Comparison of ENCODE assay signal across 18 cellular contexts in genomic region chr15:81887913-81888312, GRCh38.
DNase-seq lines count a peak whose midpoint lies in the region; ATAC-seq and TF ChIP-seq lines count a peak whose summit lies in the region.
"Had no signal": no experiment of that assay in that cellular context is flagged by ENCODE, and none has a peak within 500 bp of the region (broad histone marks: within the 10 kb centered on the region; RNA-seq: fewer than 3 reads in every experiment).

No MANE protein-coding gene starts in this region.

- H3K27ac Mint-ChIP-seq in type B pancreatic cell = no peak overlapping the region
- H3K27ac Mint-ChIP-seq: CD14-positive monocyte; stimulated activated memory B cell treated with anti-CD40 and anti-IgM and Interleukin-4, amounts not matched to agents 10 μg/mL and 1 μg/mL and 100 μg/mL, for 72 hours had no signal

- peaks cover 16% of the 10 kb centered on the region for H3K4me1 Mint-ChIP-seq in type B pancreatic cell (ENCODE audit: unreplicated experiment)
- H3K4me1 Mint-ChIP-seq: CD14-positive monocyte; stimulated activated memory B cell treated with anti-CD40 and anti-IgM and Interleukin-4, amounts not matched to agents 10 μg/mL and 1 μg/mL and 100 μg/mL, for 72 hours had no signal

- H3K4me3 ChIP-seq in fibroblast of the aortic adventitia (ENCODE audit: low read depth, low read length) = no peak overlapping the region
- H3K4me3 ChIP-seq: adrenal gland, SK-N-MC had no signal

- no peak for ATAC-seq in HG03159 (IDR thresholded peaks at IDR 0.05; ENCODE audit: unreplicated experiment)
- ATAC-seq: stimulated activated memory B cell treated with anti-CD40 and anti-IgM and Interleukin-4, amounts not matched to agents 10 μg/mL and 1 μg/mL and 100 μg/mL, for 72 hours had no signal

- H3K27me3 Mint-ChIP-seq in type B pancreatic cell = no peaks in the 10 kb centered on the region
- H3K27me3 Mint-ChIP-seq: stimulated activated memory B cell treated with anti-CD40 and anti-IgM and Interleukin-4, amounts not matched to agents 10 μg/mL and 1 μg/mL and 100 μg/mL, for 72 hours had no signal

- no peak for TF ChIP-seq CTCF in fibroblast of the aortic adventitia (IDR thresholded peaks at IDR 0.05; ENCODE audit: insufficient read depth, low read length)
- no peak for TF ChIP-seq CTCF in type B pancreatic cell (conservative IDR thresholded peaks at IDR 0.05)

- H3K4me3 Mint-ChIP-seq in type B pancreatic cell = no peak overlapping the region
- H3K4me3 Mint-ChIP-seq: CD14-positive monocyte; stimulated activated memory B cell treated with anti-CD40 and anti-IgM and Interleukin-4, amounts not matched to agents 10 μg/mL and 1 μg/mL and 100 μg/mL, for 72 hours had no signal

- no peaks in the 10 kb centered on the region for H3K36me3 Mint-ChIP-seq in type B pancreatic cell
- H3K36me3 Mint-ChIP-seq: CD14-positive monocyte; stimulated activated memory B cell treated with anti-CD40 and anti-IgM and Interleukin-4, amounts not matched to agents 10 μg/mL and 1 μg/mL and 100 μg/mL, for 72 hours had no signal

- H3K9me3 Mint-ChIP-seq in type B pancreatic cell = peaks cover 10% of the 10 kb centered on the region

- DNase-seq in GM04504 (ENCODE audit: low read depth) (peak; percentile 33), amniotic epithelial cell (ENCODE audit: low read depth) (peak; percentile 2), fibroblast of the aortic adventitia (ENCODE audit: low read depth) (peak; percentile 23), stromal cell of bone marrow (ENCODE audit: low read depth) (peak; percentile 85), NCI-H2196 (lab: John Stamatoyannopoulos, UW; ENCODE audit: unreplicated experiment) (no peak), NOMO-1 treated with DMSO at 0.1 percent for 48 hours (lab: John Stamatoyannopoulos, UW; ENCODE audit: unreplicated experiment) (no peak), type B pancreatic cell (ENCODE audit: extremely low spot score, unreplicated experiment) (no peak)
- DNase-seq: activated CD4-positive, CD25-positive, alpha-beta regulatory T cell; activated T-cell treated with anti-CD3 and anti-CD28 coated beads for 4 hours; GDM1; NCI-H1417 treated with DMSO at 0.1 percent for 48 hours; NCI-H748 treated with DMSO at 0.1 percent for 48 hours; stimulated activated CD4-positive, alpha-beta T cell treated with anti-CD3 and anti-CD28 coated beads, Interleukin-2, amount 100 ng/mL, for 48 hours had no signal

Comparison
In these comparisons a context has a peak if more than half of its experiments do, and no peak if none do; other contexts are left out.
1. DNase-seq: peak in GM04504 (single experiment), amniotic epithelial cell (single experiment), fibroblast of the aortic adventitia (single experiment) and stromal cell of bone marrow (single experiment); none in NCI-H2196 (single experiment), NOMO-1 treated with DMSO at 0.1 percent for 48 hours (single experiment) and type B pancreatic cell (single experiment).